In genomic region chrX:71095033-71095432, GRCh38 we compare ENCODE assay signal across 9 cellular contexts. TPM values are rescaled to one million over a fixed set of nuclear protein-coding genes. Genes with fewer than 3 reads are reported as not detected.
DNase-seq lines count a peak whose midpoint lies in the region; ATAC-seq, FAIRE-seq and TF ChIP-seq lines count a peak whose summit lies in the region.
"Had no signal": no experiment of that assay in that cellular context is flagged by ENCODE, and none has a peak within 500 bp of the region (broad histone marks: within the 10 kb centered on the region; RNA-seq: fewer than 3 reads in every experiment).

No MANE protein-coding gene starts in this region.

- H3K4me1 ChIP-seq in iPS-18a (ENCODE audit: control insufficient read depth, low read depth, low read length) (peaks cover 7% of the 10 kb centered on the region), subcutaneous abdominal adipose tissue (ENCODE audit: control insufficient read depth in 5 of 5, insufficient read depth in 5 of 5, low read length in 5 of 5) (peaks cover 0 to 33% (median 24%) of the 10 kb centered on the region in 5 donors)

- H3K36me3 Mint-ChIP-seq in T-helper 2 cell treated with Interferon-gamma antibody and Interleukin-4, amounts not matched to agents 5 μg/mL and 100 μg/mL, for 36 hours (ENCODE audit: low read depth), result no peaks in the 10 kb centered on the region
- no peaks in the 10 kb centered on the region for H3K36me3 Mint-ChIP-seq in activated CD4-positive, alpha-beta memory T cell treated with anti-CD3 and anti-CD28 coated beads for 36 hours

- H3K9me3 Mint-ChIP-seq in T-helper 2 cell treated with Interferon-gamma antibody and Interleukin-4, amounts not matched to agents 5 μg/mL and 100 μg/mL, for 36 hours, result no peaks in the 10 kb centered on the region
- H3K9me3 Mint-ChIP-seq in activated CD4-positive, alpha-beta memory T cell treated with anti-CD3 and anti-CD28 coated beads for 36 hours, result no peaks in the 10 kb centered on the region

- CTCF ChIA-PET in activated CD4-positive, alpha-beta memory T cell treated with anti-CD3 and anti-CD28 coated beads for 36 hours (lab: Charles Lee), result interaction anchor here (0.6 kb wide), 1 partner anchor 485 kb away, joined by 3 read pairs; no protein-coding TSS in a partner anchor

- no peaks in the 10 kb centered on the region for H3K36me3 ChIP-seq in iPS-18a (ENCODE audit: control insufficient read depth, low read depth, low read length)
- H3K36me3 ChIP-seq in subcutaneous abdominal adipose tissue (ENCODE audit: control insufficient read depth in 5 of 5, insufficient read depth in 5 of 5, low read length in 5 of 5), result no peaks in the 10 kb centered on the region

- intact Hi-C loops in activated CD4-positive, alpha-beta memory T cell treated with anti-CD3 and anti-CD28 coated beads for 36 hours (cut with micrococcal nuclease), result loop anchor here (1.0 to 5.0 kb wide), 3 partner anchors 16 to 272 kb away; partner anchors contain the start of genes IL2RG, MED12 and TAF1

- ATAC-seq in HG03159 (IDR thresholded peaks at IDR 0.05; ENCODE audit: unreplicated experiment), result no peak

- peak overlapping the region; percentile 63 for H3K27ac Mint-ChIP-seq in T-helper 2 cell treated with Interferon-gamma antibody and Interleukin-4, amounts not matched to agents 5 μg/mL and 100 μg/mL, for 36 hours
- H3K27ac Mint-ChIP-seq in activated CD4-positive, alpha-beta memory T cell treated with anti-CD3 and anti-CD28 coated beads for 36 hours, result no peak overlapping the region

- POLR2A ChIA-PET in activated CD4-positive, alpha-beta memory T cell treated with anti-CD3 and anti-CD28 coated beads for 36 hours (lab: Charles Lee), result no interaction called here

- H3K27me3 Mint-ChIP-seq in T-helper 2 cell treated with Interferon-gamma antibody and Interleukin-4, amounts not matched to agents 5 μg/mL and 100 μg/mL, for 36 hours (ENCODE audit: low read depth), result no peaks in the 10 kb centered on the region
- no peaks in the 10 kb centered on the region for H3K27me3 Mint-ChIP-seq in activated CD4-positive, alpha-beta memory T cell treated with anti-CD3 and anti-CD28 coated beads for 36 hours

- H3K9me3 ChIP-seq in iPS-18a (ENCODE audit: control insufficient read depth, low read depth, low read length) (no peaks in the 10 kb centered on the region), subcutaneous abdominal adipose tissue (ENCODE audit: control insufficient read depth in 5 of 5, low read length in 5 of 5) (no peaks in the 10 kb centered on the region)

- H3K9ac ChIP-seq in iPS-18a (ENCODE audit: low read length) (peak overlapping the region; percentile 55), subcutaneous abdominal adipose tissue (ENCODE audit: low read length in 5 of 5) (peak overlapping the region in 4 of 5 donors; percentile 26 to 71 (median 64))

- no peak for FAIRE-seq in D721Med (lab: Jason Lieb, UNC)

- H3K4me3 Mint-ChIP-seq in T-helper 2 cell treated with Interferon-gamma antibody and Interleukin-4, amounts not matched to agents 5 μg/mL and 100 μg/mL, for 36 hours, result peak overlapping the region; percentile 99
- H3K4me3 Mint-ChIP-seq in activated CD4-positive, alpha-beta memory T cell treated with anti-CD3 and anti-CD28 coated beads for 36 hours, result peak overlapping the region; percentile 84

- peaks cover 14% of the 10 kb centered on the region for H3K27me3 ChIP-seq in iPS-18a (ENCODE audit: control insufficient read depth, insufficient read depth, low read length)
- peaks cover 0 to 8% (median 4%) of the 10 kb centered on the region in 5 donors for H3K27me3 ChIP-seq in subcutaneous abdominal adipose tissue (ENCODE audit: control insufficient read depth in 5 of 5, insufficient read depth in 4 of 5, low read length in 5 of 5)

- H3K27ac ChIP-seq in iPS-18a (ENCODE audit: low read length) (no peak overlapping the region), subcutaneous abdominal adipose tissue (ENCODE audit: low read depth, low read length) (no peak overlapping the region)

- H3K4me3 ChIP-seq in iPS-18a (ENCODE audit: low read length) (peak overlapping the region; percentile 82), subcutaneous abdominal adipose tissue (ENCODE audit: low read depth in 1 of 5, low read length in 5 of 5) (peak overlapping the region; percentile 59 to 84 (median 75))

- no peak for DNase-seq in T-helper 2 cell treated with Interferon-gamma antibody and Interleukin-4, amounts not matched to agents 5 μg/mL and 100 μg/mL, for 36 hours (ENCODE audit: low spot score)
- no peak for DNase-seq in T-helper 2 cell
- DNase-seq in activated CD4-positive, alpha-beta memory T cell treated with anti-CD3 and anti-CD28 coated beads for 36 hours, result no peak
- no peak for DNase-seq in NCI-H345 treated with DMSO at 0.1 percent for 48 hours (lab: John Stamatoyannopoulos, UW; ENCODE audit: unreplicated experiment)
- no peak for DNase-seq in D721Med (ENCODE audit: insufficient read length, low spot score)

- no peak for TF ChIP-seq CTCF in D721Med (IDR thresholded peaks at IDR 0.05; ENCODE audit: insufficient read depth, missing control alignments)

- H3K4me1 Mint-ChIP-seq in T-helper 2 cell treated with Interferon-gamma antibody and Interleukin-4, amounts not matched to agents 5 μg/mL and 100 μg/mL, for 36 hours (ENCODE audit: low read depth), result peaks cover 22% of the 10 kb centered on the region
- H3K4me1 Mint-ChIP-seq in activated CD4-positive, alpha-beta memory T cell treated with anti-CD3 and anti-CD28 coated beads for 36 hours (ENCODE audit: low read depth), result peaks cover 21% of the 10 kb centered on the region

RNA-seq across cellular contexts. Expression of gene FOXO4, which starts 0.6 kb away (rescaled TPM):
- 10 to 100 TPM in 1 of 2 experiments, 1 to 10 TPM in 1; 8.7 to 10.7 TPM for total RNA-seq in activated CD4-positive, alpha-beta memory T cell treated with anti-CD3 and anti-CD28 coated beads for 36 hours

RNA-seq across cellular contexts. Expression of gene CXorf65, which starts 11.5 kb away (rescaled TPM):
- 10 to 100 TPM; 12.0 to 12.6 TPM for total RNA-seq in activated CD4-positive, alpha-beta memory T cell treated with anti-CD3 and anti-CD28 coated beads for 36 hours
- total RNA-seq: esophagus mucosa had no signal

RNA-seq across cellular contexts. Expression of gene IL2RG, which starts 16.3 kb away (rescaled TPM):
- 100 to 1,000 TPM; 289 to 290 TPM for total RNA-seq in activated CD4-positive, alpha-beta memory T cell treated with anti-CD3 and anti-CD28 coated beads for 36 hours

RNA-seq across cellular contexts. Expression of gene MED12, which starts 23.4 kb away (rescaled TPM):
- 10 to 100 TPM; 46.9 to 50.1 TPM for total RNA-seq in activated CD4-positive, alpha-beta memory T cell treated with anti-CD3 and anti-CD28 coated beads for 36 hours

RNA-seq across cellular contexts. Expression of gene SNX12, which starts 26.9 kb away (rescaled TPM):
- 10 to 100 TPM; 42.1 to 42.5 TPM for total RNA-seq in activated CD4-positive, alpha-beta memory T cell treated with anti-CD3 and anti-CD28 coated beads for 36 hours
